In genomic region chr3:141399979-141400971, GRCh38 we compare ENCODE assay signal across 10 cellular contexts. TPM values are rescaled to one million over a fixed set of nuclear protein-coding genes. Genes with fewer than 3 reads are reported as not detected.
DNase-seq lines count a peak whose midpoint lies in the region; ATAC-seq, FAIRE-seq and TF ChIP-seq lines count a peak whose summit lies in the region.
"Had no signal": no experiment of that assay in that cellular context is flagged by ENCODE, and none has a peak within 500 bp of the region (broad histone marks: within the 10 kb centered on the region; RNA-seq: fewer than 3 reads in every experiment).

No MANE protein-coding gene starts in this region.

- no peak for ATAC-seq in psoas muscle

- no peaks in the 10 kb centered on the region for H3K27me3 ChIP-seq in psoas muscle (ENCODE audit: insufficient read depth in 3 of 3, low read length in 2 of 3)
- H3K27me3 ChIP-seq: SJSA1 had no signal

- no peaks in the 10 kb centered on the region for H3K9me3 ChIP-seq in psoas muscle
- H3K9me3 ChIP-seq: SJSA1 had no signal

- intact Hi-C loops in psoas muscle (cut with DNase I), result loop anchor here (5.0 kb wide), 2 partner anchors 33 to 42 kb away; partner anchors contain the start of gene ZBTB38 (in 1 of the 2)

- peaks cover 24% of the 10 kb centered on the region for H3K4me1 ChIP-seq in psoas muscle

- no peak for TF ChIP-seq POLR2A in H54 (IDR thresholded peaks at IDR 0.05; ENCODE audit: low read depth, low read length)

- no peak for TF ChIP-seq CTCF in epithelial cell of proximal tubule (conservative IDR thresholded peaks at IDR 0.05; ENCODE audit: low read depth, low read length)
- no peak for TF ChIP-seq CTCF in psoas muscle (IDR thresholded peaks at IDR 0.05)

- H3K4me3 ChIP-seq in epithelial cell of proximal tubule (ENCODE audit: low read depth, low read length) (no peak overlapping the region), psoas muscle (no peak overlapping the region)
- H3K4me3 ChIP-seq: SJSA1 had no signal

- DNase-seq in DMS 273 treated with DMSO at 0.1 percent for 48 hours (lab: John Stamatoyannopoulos, UW), result peak; percentile 57
- peak; percentile 50 for DNase-seq in NCI-H1092 (lab: John Stamatoyannopoulos, UW)
- peak; percentile 10 for DNase-seq in epithelial cell of proximal tubule (ENCODE audit: low read depth)
- no peak for DNase-seq in psoas muscle
- DNase-seq in H54 (ENCODE audit: insufficient read length, low spot score), result no peak
- no peak for DNase-seq in GM19240 (ENCODE audit: insufficient read length, low spot score)
- no peak for DNase-seq in SIG-M5 treated with dmso at 0.1 percent for 504 hours (lab: John Stamatoyannopoulos, UW; ENCODE audit: unreplicated experiment)
- DNase-seq in HUDEP-2 (lab: John Stamatoyannopoulos, UW; ENCODE audit: unreplicated experiment in 76 of 76), result no peak

- peak overlapping the region; percentile 96 for H3K27ac ChIP-seq in psoas muscle
- H3K27ac ChIP-seq: SJSA1 had no signal

- peaks cover 0 to 15% of the 10 kb centered on the region in 2 donors for H3K36me3 ChIP-seq in psoas muscle (ENCODE audit: insufficient read depth in 1 of 2, low read depth in 1 of 2)

- FAIRE-seq in H54 (lab: Jason Lieb, UNC), result no peak
- FAIRE-seq: astrocyte had no signal

- 82 to 84% (median 83%) methylated on average over 5 of the region's 5 CpGs for WGBS in psoas muscle, 3 donors

RNA-seq across cellular contexts. Expression of gene ZBTB38, which starts 32.0 kb away (rescaled TPM):
- total RNA-seq in epithelial cell of proximal tubule (41.7 and 51.5 TPM in 2 replicates), psoas muscle (100 to 1,000 TPM in 1 of 4 donors, 10 to 100 TPM in 3; 56.7 to 212 (median 87.0) TPM)
- polyA plus RNA-seq in psoas muscle, result 10 to 100 TPM; 24.2 to 61.7 (median 48.7) TPM

Comparison
In these comparisons a context has a peak if more than half of its experiments do, and no peak if none do; other contexts are left out.
1. DNase-seq: peak in DMS 273 treated with DMSO at 0.1 percent for 48 hours (single experiment), NCI-H1092 (single experiment) and epithelial cell of proximal tubule (single experiment); none in psoas muscle (0 of 2), H54 (single experiment), GM19240 (single experiment), SIG-M5 treated with dmso at 0.1 percent for 504 hours (single experiment) and HUDEP-2 (0 of 76).